ENCODE assay signal across 21 cellular contexts in genomic region chr5:164301136-164301535, GRCh38.
DNase-seq lines count a peak whose midpoint lies in the region; ATAC-seq and FAIRE-seq lines count a peak whose summit lies in the region.
"Had no signal": no experiment of that assay in that cellular context is flagged by ENCODE, and none has a peak within 500 bp of the region (broad histone marks: within the 10 kb centered on the region; RNA-seq: fewer than 3 reads in every experiment).

No MANE protein-coding gene starts in this region.

- H3K4me1 ChIP-seq in BLaER1 = peaks cover 60% of the 10 kb centered on the region
- H3K4me1 ChIP-seq: A549, Caco-2 had no signal

- H3K36me3 ChIP-seq in BLaER1 = no peaks in the 10 kb centered on the region

- DNase-seq in NCI-H69 (lab: John Stamatoyannopoulos, UW) (peak; percentile 55), frontal cortex (ENCODE audit: low spot score in 2 of 2) (no peak), NCI-H524 (lab: John Stamatoyannopoulos, UW) (no peak)
- no peak for DNase-seq in activated CD8-positive, alpha-beta memory T cell treated with anti-CD3 and anti-CD28 coated beads for 24 hours
- DNase-seq in activated CD4-positive, alpha-beta T cell treated with anti-CD3 and anti-CD28 coated beads for 1 hour = no peak
- DNase-seq: 8988T; Caco-2; CD4-positive, CD25-positive, alpha-beta regulatory T cell; CD8-positive, alpha-beta T cell; DMS153; DND-41; GM23248; H7; HCEC 1CT had no signal

- ATAC-seq in HG03108 (IDR thresholded peaks at IDR 0.05; ENCODE audit: unreplicated experiment) = no peak
- ATAC-seq: A549; CD8-positive, alpha-beta T cell had no signal

- no peak overlapping the region for H3K9ac ChIP-seq in BLaER1
- H3K9ac ChIP-seq: GM23248 had no signal

- H3K4me3 ChIP-seq in BLaER1 = no peak overlapping the region
- H3K4me3 ChIP-seq: A549, GM23248 had no signal

- no peaks in the 10 kb centered on the region for H3K27me3 ChIP-seq in BLaER1

- FAIRE-seq in frontal cortex (lab: Jason Lieb, UNC) = peak; percentile 78
- FAIRE-seq: A549, G401.6, GM12892, H1 had no signal

- H3K9me3 ChIP-seq in BLaER1 = no peaks in the 10 kb centered on the region
- H3K9me3 ChIP-seq: A549, Caco-2 had no signal

- H4K20me1 ChIP-seq in BLaER1 = no peaks in the 10 kb centered on the region

- H3K27ac ChIP-seq in BLaER1 = no peak overlapping the region
- H3K27ac ChIP-seq: A549, C4-2B, GM23248 had no signal

- H3K4me2 ChIP-seq in BLaER1 = 0 out of 2 replicates have a peak overlapping the region, but pooled peaks have one; percentile 7
- H3K4me2 ChIP-seq: A549 had no signal
